Comparison of ENCODE assay signal across 8 cellular contexts in the genomic region with DNA sequence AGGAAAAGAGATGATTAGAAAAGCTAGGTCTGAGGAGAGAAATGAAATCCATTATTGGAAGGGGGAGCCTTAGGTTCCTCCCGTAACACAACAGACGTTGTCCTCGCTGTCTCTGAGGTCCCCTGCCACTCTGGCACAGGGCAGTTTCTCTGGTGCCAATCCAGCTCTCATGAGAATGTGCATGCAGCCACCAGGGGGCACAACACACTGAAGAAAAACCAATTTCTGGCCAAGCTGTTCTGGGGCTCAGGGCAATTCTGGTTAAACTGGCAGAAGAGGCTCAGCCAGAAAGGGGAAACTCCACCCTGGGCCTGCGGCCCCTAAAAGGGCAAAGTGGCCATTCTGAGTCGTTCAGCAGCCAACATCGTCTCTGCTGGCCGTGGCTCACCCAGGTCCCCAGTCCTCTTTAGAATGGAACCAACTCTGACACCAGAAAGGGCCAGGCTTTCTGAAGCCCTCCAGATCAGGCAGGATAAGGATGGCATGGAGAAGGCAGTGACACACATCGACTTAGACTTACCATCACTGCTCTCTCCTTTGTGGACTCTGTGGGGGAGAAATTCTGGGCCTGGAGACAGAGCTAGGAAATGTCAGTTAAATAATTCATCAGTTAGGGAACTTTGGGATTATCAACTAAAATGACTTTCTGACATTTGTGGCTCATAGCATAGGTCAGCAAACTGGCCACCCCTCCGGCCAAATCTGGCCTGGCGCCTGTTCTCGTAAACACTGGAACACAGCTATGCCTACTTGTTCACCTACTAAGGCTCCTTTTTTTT. TPM values are rescaled to one million over a fixed set of nuclear protein-coding genes. Genes with fewer than 3 reads are reported as not detected.
DNase-seq lines count a peak whose midpoint lies in the region; ATAC-seq, FAIRE-seq and TF ChIP-seq lines count a peak whose summit lies in the region.

No MANE protein-coding gene starts in this region.

- ATAC-seq in GM18858 (IDR thresholded peaks at IDR 0.05; ENCODE audit: unreplicated experiment) (peak; percentile 77), HG03066 (IDR thresholded peaks at IDR 0.05; ENCODE audit: low read depth, unreplicated experiment) (peak; percentile 87)

- H3K9me3 ChIP-seq in kidney (ENCODE audit: control insufficient read depth in 1 of 2, low read length in 2 of 2) = no peaks in the 10 kb centered on the region

- H3K9ac ChIP-seq in kidney (ENCODE audit: low read length in 2 of 2) = peak overlapping the region in 1 of 2 donors; percentile 24

- CTCF ChIA-PET in AG04449 (lab: Yijun Ruan, JAX) = interaction anchor here (0.6 to 8.8 kb wide), 43 partner anchors 10 to 389 kb away, joined by 3 to 193 read pairs (median 4); partner anchors contain the start of gene GOLPH3

- peak overlapping the region; percentile 18 to 88 for H3K27ac ChIP-seq in kidney (ENCODE audit: low read depth in 2 of 2, low read length in 2 of 2)

- intact Hi-C loops in kidney (cut with DNase I) = loop anchor here (10.0 kb wide), 1 partner anchor 92 kb away; no protein-coding TSS in a partner anchor

- POLR2A ChIA-PET in AG04449 (lab: Yijun Ruan, JAX) = interaction anchor here (0.9 kb wide), 1 partner anchor 58 kb away, joined by 3 read pairs; the partner anchor contains the start of gene GOLPH3

- peaks cover 22% of the 10 kb centered on the region in 2 donors for H3K4me1 ChIP-seq in kidney (ENCODE audit: control insufficient read depth in 1 of 2, insufficient read depth in 1 of 2, low read depth in 1 of 2, low read length in 2 of 2)

- DNase-seq in AG04449 (ENCODE audit: low read depth, low spot score) (no peak), NCI-H2196 (lab: John Stamatoyannopoulos, UW; ENCODE audit: unreplicated experiment) (peak; percentile 87), cardiac fibroblast (ENCODE audit: low read depth in 2 of 2) (peak; percentile 81 to 84), kidney (no peak)
- peak; percentile 40 to 66 (median 58) for DNase-seq in activated CD4-positive, CD25-positive, alpha-beta regulatory T cell (lab: John Stamatoyannopoulos, UW)
- peak; percentile 53 to 74 for DNase-seq in stimulated activated CD4-positive, alpha-beta T cell treated with anti-CD3 and anti-CD28 coated beads, Interleukin-15, amount 100 ng/mL, for 48 hours (ENCODE audit: low read depth in 2 of 2)

- H3K36me3 ChIP-seq in kidney (ENCODE audit: control insufficient read depth in 1 of 2, insufficient read depth in 2 of 2, low read length in 2 of 2) = peaks cover 10 to 18% of the 10 kb centered on the region in 2 donors

- TF ChIP-seq CTCF in AG04449 (IDR thresholded peaks at IDR 0.05; ENCODE audit: insufficient read depth, low read length, missing control alignments) (peak; percentile 78), cardiac fibroblast (IDR thresholded peaks at IDR 0.05; ENCODE audit: low read depth, low read length) (peak; percentile 75), kidney (IDR thresholded peaks at IDR 0.05; ENCODE audit: borderline replicate concordance, extremely low read depth, insufficient read depth) (peak; percentile 93)

- FAIRE-seq in kidney (lab: Jason Lieb, UNC) = no peak

- H3K4me3 ChIP-seq in AG04449 (ENCODE audit: low read depth, low read length) (no peak overlapping the region), cardiac fibroblast (replicated peaks in 1 of 2; ENCODE audit: low read depth in 2 of 2, low read length in 2 of 2) (no peak overlapping the region), kidney (ENCODE audit: low read length in 2 of 2) (no peak overlapping the region)

RNA-seq across cellular contexts. Expression of gene GOLPH3, which starts 58.5 kb away (rescaled TPM):
- total RNA-seq in kidney = 118 TPM
- polyA plus RNA-seq in kidney (ENCODE audit: insufficient read depth, low read depth, low replicate concordance) = 38.5 TPM

Comparison
In these comparisons a context has a peak if more than half of its experiments do, and no peak if none do; other contexts are left out.
1. DNase-seq: peak in NCI-H2196 (single experiment), activated CD4-positive, CD25-positive, alpha-beta regulatory T cell (4 of 4), cardiac fibroblast (2 of 2) and stimulated activated CD4-positive, alpha-beta T cell treated with anti-CD3 and anti-CD28 coated beads, Interleukin-15, amount 100 ng/mL, for 48 hours (2 of 2); none in AG04449 (single experiment) and kidney (single experiment).
2. Peak in every context shown above with its lines, with median percentiles within 50 percentile points of each other: CTCF ChIP-seq.